ENCODE assay signal across 12 cellular contexts in the genomic region with DNA sequence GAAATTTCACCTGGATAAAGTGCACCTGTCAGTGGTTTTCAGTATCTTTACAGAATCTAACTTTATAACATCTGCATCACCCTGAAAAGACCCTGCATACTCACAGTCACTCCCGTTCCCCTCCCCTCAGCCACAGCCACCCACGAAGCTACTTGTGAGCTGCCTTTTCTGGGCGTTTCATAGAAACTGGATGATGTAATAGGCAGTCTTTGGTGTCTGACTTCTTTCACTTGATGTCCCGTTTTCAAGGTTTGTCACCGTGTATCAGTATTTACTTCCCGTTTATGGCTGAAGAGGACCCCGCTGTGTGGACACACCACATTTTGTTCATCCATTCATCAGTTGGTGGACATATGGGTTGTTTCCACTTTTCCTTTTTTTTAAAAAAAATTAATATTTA. TPM values are rescaled to one million over a fixed set of nuclear protein-coding genes. Genes with fewer than 3 reads are reported as not detected.
DNase-seq lines count a peak whose midpoint lies in the region; ATAC-seq and TF ChIP-seq lines count a peak whose summit lies in the region.
"Had no signal": no experiment of that assay in that cellular context is flagged by ENCODE, and none has a peak within 500 bp of the region (broad histone marks: within the 10 kb centered on the region; RNA-seq: fewer than 3 reads in every experiment).

No MANE protein-coding gene starts in this region.

- H3K4me1 Mint-ChIP-seq in chondrocyte (ENCODE audit: low read depth): peaks cover 14% of the 10 kb centered on the region

- TF ChIP-seq CTCF in chondrocyte (IDR thresholded peaks at IDR 0.05): no peak

- no peak overlapping the region for H3K4me3 Mint-ChIP-seq in chondrocyte (ENCODE audit: unreplicated experiment)

- H3K36me3 Mint-ChIP-seq in chondrocyte (ENCODE audit: low read depth): peaks cover 4% of the 10 kb centered on the region

- POLR2A ChIA-PET in HEK293T (lab: Yijun Ruan, JAX): no interaction called here

- DNase-seq in activated CD4-positive, CD25-positive, alpha-beta regulatory T cell (lab: John Stamatoyannopoulos, UW): no peak
- DNase-seq in activated CD4-positive, alpha-beta T cell treated with anti-CD3 and anti-CD28 coated beads, Interleukin-2, amount 50 U/mL, for 48 hours: peak; percentile 26 to 34
- DNase-seq in chondrocyte (ENCODE audit: low spot score): no peak
- DNase-seq in stimulated activated CD8-positive, alpha-beta memory T cell treated with anti-CD3 and anti-CD28 coated beads, Interleukin-4, amount 100 ng/mL, for 24 hours (ENCODE audit: low read depth): peak; percentile 13
- DNase-seq in NOMO-1 (lab: John Stamatoyannopoulos, UW; ENCODE audit: unreplicated experiment in 2 of 2): no peak
- DNase-seq in HEK293T (ENCODE audit: extremely low spot score): no peak
- DNase-seq in D341Med (ENCODE audit: low spot score): no peak
- DNase-seq: central memory CD4-positive, alpha-beta T cell; esophagus squamous epithelium; NCI-H2081; trophoblast cell had no signal

- ATAC-seq in activated CD4-positive, CD25-positive, alpha-beta regulatory T cell treated with anti-CD3 and anti-CD28 coated beads, Interleukin-2, amount 50 U/mL, for 24 hours: peak; percentile 97

- peaks cover 13% of the 10 kb centered on the region for H3K9me3 Mint-ChIP-seq in chondrocyte (ENCODE audit: low read depth)

- peaks cover 2% of the 10 kb centered on the region for H3K27me3 Mint-ChIP-seq in chondrocyte (ENCODE audit: low read depth)

- CTCF ChIA-PET in HEK293T (lab: Yijun Ruan, JAX): no interaction called here

- H3K27ac Mint-ChIP-seq in chondrocyte (ENCODE audit: unreplicated experiment): peak overlapping the region; percentile 12

TF ChIP-seq in HEK293T, 16 proteins besides CTCF, POLR2A, EP300 and RAD21:
- TF ChIP-seq L3MBTL2 (conservative IDR thresholded peaks at IDR 0.05) (no peak), ZNF384 (IDR thresholded peaks at IDR 0.05) (no peak), NFRKB (IDR thresholded peaks at IDR 0.05) (no peak), SUZ12 (IDR thresholded peaks at IDR 0.05) (no peak), ELF4 (IDR thresholded peaks at IDR 0.05) (no peak), BHLHE40 (IDR thresholded peaks at IDR 0.05; ENCODE audit: borderline replicate concordance) (no peak), CTBP1 (IDR thresholded peaks at IDR 0.05; ENCODE audit: borderline replicate concordance) (no peak), LEF1 (IDR thresholded peaks at IDR 0.05; ENCODE audit: borderline replicate concordance) (no peak), FOXM1 (IDR thresholded peaks at IDR 0.05; ENCODE audit: borderline replicate concordance) (no peak)
- TF ChIP-seq, protein P1, sequence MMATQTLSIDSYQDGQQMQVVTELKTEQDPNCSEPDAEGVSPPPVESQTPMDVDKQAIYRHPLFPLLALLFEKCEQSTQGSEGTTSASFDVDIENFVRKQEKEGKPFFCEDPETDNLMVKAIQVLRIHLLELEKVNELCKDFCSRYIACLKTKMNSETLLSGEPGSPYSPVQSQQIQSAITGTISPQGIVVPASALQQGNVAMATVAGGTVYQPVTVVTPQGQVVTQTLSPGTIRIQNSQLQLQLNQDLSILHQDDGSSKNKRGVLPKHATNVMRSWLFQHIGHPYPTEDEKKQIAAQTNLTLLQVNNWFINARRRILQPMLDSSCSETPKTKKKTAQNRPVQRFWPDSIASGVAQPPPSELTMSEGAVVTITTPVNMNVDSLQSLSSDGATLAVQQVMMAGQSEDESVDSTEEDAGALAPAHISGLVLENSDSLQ (IDR thresholded peaks at IDR 0.05): no peak

RNA-seq across cellular contexts. Expression of a gene that starts 47.8 kb away (rescaled TPM):
- total RNA-seq in chondrocyte: 3.3 to 8.0 TPM (median 7.4 TPM) in 3 replicates

RNA-seq across cellular contexts. Expression of a gene that starts 54.1 kb away (rescaled TPM):
- 0.21 to 0.32 TPM in 2 of 3 replicates, not detected in the other for total RNA-seq in chondrocyte

Comparison
In these comparisons a context has a peak if more than half of its experiments do, and no peak if none do; other contexts are left out.
1. DNase-seq: peak in activated CD4-positive, alpha-beta T cell treated with anti-CD3 and anti-CD28 coated beads, Interleukin-2, amount 50 U/mL, for 48 hours (2 of 2) and stimulated activated CD8-positive, alpha-beta memory T cell treated with anti-CD3 and anti-CD28 coated beads, Interleukin-4, amount 100 ng/mL, for 24 hours (single experiment); none in activated CD4-positive, CD25-positive, alpha-beta regulatory T cell (0 of 4), chondrocyte (single experiment), NOMO-1 (0 of 2), HEK293T (single experiment) and D341Med (single experiment).